9 cellular contexts compared by ENCODE assay signal in genomic region chr13:98450495-98451167, GRCh38.
DNase-seq lines count a peak whose midpoint lies in the region; ATAC-seq, FAIRE-seq and TF ChIP-seq lines count a peak whose summit lies in the region.
"Had no signal": no experiment of that assay in that cellular context is flagged by ENCODE, and none has a peak within 500 bp of the region (broad histone marks: within the 10 kb centered on the region; RNA-seq: fewer than 3 reads in every experiment).

No MANE protein-coding gene starts in this region.

- POLR2A ChIA-PET in HepG2 (lab: Yijun Ruan, JAX): no interaction called here

- H3K4me2 ChIP-seq in HepG2 (ENCODE audit: low read depth, low read length): no peak overlapping the region

- no peaks in the 10 kb centered on the region for H3K79me2 ChIP-seq in HepG2 (ENCODE audit: insufficient read depth, low read length)

- H3K27ac ChIP-seq in HepG2 (ENCODE audit: extremely low read length, insufficient read depth, low read length) (peak overlapping the region; percentile 14), tibial artery (peak overlapping the region; percentile 77 to 80)

- no peaks in the 10 kb centered on the region for H3K9me3 ChIP-seq in HepG2 (ENCODE audit: low read length)
- H3K9me3 ChIP-seq in tibial artery: no peaks in the 10 kb centered on the region
- H3K9me3 ChIP-seq: adrenal gland had no signal

- H3K36me3 ChIP-seq in bronchial epithelial cell (ENCODE audit: control insufficient read depth, insufficient read depth, low read length) (peaks cover 19% of the 10 kb centered on the region), HepG2 (replicated peaks in 1 of 2; ENCODE audit: control insufficient read depth in 1 of 2, insufficient read depth in 2 of 2, low read length in 2 of 2) (peaks cover 26 to 68% of the 10 kb centered on the region in 2 experiments), tibial artery (peaks cover 12 to 44% (median 37%) of the 10 kb centered on the region in 3 donors)

- TF ChIP-seq EP300 in HepG2 (IDR thresholded peaks at IDR 0.05; ENCODE audit: low read depth in 2 of 2, low read length in 2 of 2) (no peak), HepG2 (CRISPR knock-in tag; IDR thresholded peaks at IDR 0.05; ENCODE audit: borderline replicate concordance) (no peak)

- in situ Hi-C loops in HepG2 (cut with HindIII; ENCODE audit: extremely low pct_ligation_motif_present, low pct_unique_long_range_greater_than_20kb): no loop called here

- H4K20me1 ChIP-seq in HepG2 (ENCODE audit: insufficient read depth, low read length): peaks cover 17% of the 10 kb centered on the region

- H3K9ac ChIP-seq in HepG2 (ENCODE audit: insufficient read depth, low read depth, low read length): no peak overlapping the region

- peak; percentile 55 for FAIRE-seq in bronchial epithelial cell (lab: Jason Lieb, UNC)
- FAIRE-seq in HepG2 (lab: Jason Lieb, UNC): no peak

- WGBS in HepG2 (ENCODE audit: low lambda C conversion rate): 86% methylated on average over 14 of the region's 14 CpGs

- no peaks in the 10 kb centered on the region for H3K27me3 ChIP-seq in bronchial epithelial cell (ENCODE audit: control insufficient read depth, insufficient read depth, low read length)
- H3K27me3 ChIP-seq in HepG2 (ENCODE audit: control insufficient read depth in 1 of 2, insufficient read depth in 2 of 2, low read length in 2 of 2): no peaks in the 10 kb centered on the region
- no peaks in the 10 kb centered on the region for H3K27me3 ChIP-seq in tibial artery
- H3K27me3 ChIP-seq: adrenal gland had no signal

- no peak overlapping the region for H3K4me3 ChIP-seq in bronchial epithelial cell (ENCODE audit: low read depth, low read length)
- H3K4me3 ChIP-seq in HepG2 (replicated peaks in 1 of 3; ENCODE audit: insufficient read depth in 1 of 3, low read depth in 2 of 3, low read length in 3 of 3): no peak overlapping the region
- no peak overlapping the region for H3K4me3 ChIP-seq in tibial artery
- H3K4me3 ChIP-seq: adrenal gland had no signal

- peak; percentile 23 for DNase-seq in activated CD4-positive, alpha-beta T cell treated with anti-CD3 and anti-CD28 coated beads for 48 hours
- DNase-seq in activated CD4-positive, alpha-beta T cell treated with anti-CD3 and anti-CD28 coated beads for 1 hour: no peak
- DNase-seq in bronchial epithelial cell (ENCODE audit: low read depth) (no peak), HepG2 (ENCODE audit: low spot score) (peak; percentile 19), tibial artery (peak in 1 of 2 donors; percentile 90), NCI-H2081 treated with DMSO at 0.1 percent for 48 hours (lab: John Stamatoyannopoulos, UW) (no peak), superior temporal gyrus (ENCODE audit: extremely low spot score) (no peak), ureter (ENCODE audit: low spot score) (no peak)

- no peak overlapping the region for H2AFZ ChIP-seq in HepG2 (ENCODE audit: low read length)

- no TSS peak for BruUV-seq in HepG2 (replicated peaks; lab: Mats Ljungman, UMichigan)

- ATAC-seq in HepG2: peak; percentile 16

- CTCF ChIA-PET in HepG2 (lab: Yijun Ruan, JAX; ENCODE audit: low intra/inter-chr PET ratio, low total read pairs): no interaction called here

- H3K4me1 ChIP-seq in HepG2 (ENCODE audit: insufficient read depth, low read length) (peaks cover 23% of the 10 kb centered on the region), tibial artery (peaks cover 0 to 69% (median 41%) of the 10 kb centered on the region in 4 donors)

- no peak for TF ChIP-seq RAD21 in HepG2 (CRISPR knock-in tag; IDR thresholded peaks at IDR 0.05)

- intact Hi-C loops in HepG2 (cut with micrococcal nuclease; ENCODE audit: unreplicated experiment) (no loop called here), tibial artery (cut with DNase I; ENCODE audit: low total_unique reads) (no loop called here)

- TF ChIP-seq CTCF in bronchial epithelial cell (IDR thresholded peaks at IDR 0.05; ENCODE audit: insufficient read depth, low read length, severe bottlenecking) (no peak), HepG2 (CRISPR knock-in tag; IDR thresholded peaks at IDR 0.05) (no peak), tibial artery (IDR thresholded peaks at IDR 0.05) (no peak)

- peak in 1 of 2 experiments; percentile 59; a peak in 3 of 4 replicates for TF ChIP-seq POLR2A in HepG2 (IDR thresholded peaks at IDR 0.05; ENCODE audit: insufficient read depth in 1 of 2, low read depth in 2 of 2, low read length in 2 of 2)

TF ChIP-seq in HepG2, 621 proteins besides CTCF, POLR2A, EP300 and RAD21 (continues in another document):
- TF ChIP-seq ZBTB46 (CRISPR knock-in tag; IDR thresholded peaks at IDR 0.05; ENCODE audit: borderline replicate concordance) (no peak), ZNF777 (CRISPR knock-in tag; IDR thresholded peaks at IDR 0.05) (no peak), HNF1B (CRISPR knock-in tag; IDR thresholded peaks at IDR 0.05) (peak; percentile 43; the same call in 1 of the 2 replicates), BRD4 (CRISPR knock-in tag; IDR thresholded peaks at IDR 0.05) (no peak), POLR2G (IDR thresholded peaks at IDR 0.05; ENCODE audit: low read depth, low read length) (peak; percentile 64), ZNF343 (CRISPR knock-in tag; IDR thresholded peaks at IDR 0.05) (no peak), STAT5B (CRISPR knock-in tag; IDR thresholded peaks at IDR 0.05) (no peak), ZNF687 (CRISPR knock-in tag; IDR thresholded peaks at IDR 0.05) (peak; percentile 50), ZNF800 (CRISPR knock-in tag; IDR thresholded peaks at IDR 0.05) (no peak), SALL1 (CRISPR knock-in tag; IDR thresholded peaks at IDR 0.05) (peak; percentile 14; the same call in 1 of the 2 replicates), POLR2AphosphoS5 (IDR thresholded peaks at IDR 0.05; ENCODE audit: low read depth, low read length) (peak; percentile 22)

Comparison
In these comparisons a context has a peak if more than half of its experiments do, and no peak if none do; other contexts are left out.
1. DNase-seq: peak in activated CD4-positive, alpha-beta T cell treated with anti-CD3 and anti-CD28 coated beads for 48 hours (single experiment) and HepG2 (single experiment); none in activated CD4-positive, alpha-beta T cell treated with anti-CD3 and anti-CD28 coated beads for 1 hour (single experiment), bronchial epithelial cell (single experiment), NCI-H2081 treated with DMSO at 0.1 percent for 48 hours (single experiment), superior temporal gyrus (single experiment) and ureter (single experiment).